ENCODE assay signal across 1 cellular context in the genomic region with DNA sequence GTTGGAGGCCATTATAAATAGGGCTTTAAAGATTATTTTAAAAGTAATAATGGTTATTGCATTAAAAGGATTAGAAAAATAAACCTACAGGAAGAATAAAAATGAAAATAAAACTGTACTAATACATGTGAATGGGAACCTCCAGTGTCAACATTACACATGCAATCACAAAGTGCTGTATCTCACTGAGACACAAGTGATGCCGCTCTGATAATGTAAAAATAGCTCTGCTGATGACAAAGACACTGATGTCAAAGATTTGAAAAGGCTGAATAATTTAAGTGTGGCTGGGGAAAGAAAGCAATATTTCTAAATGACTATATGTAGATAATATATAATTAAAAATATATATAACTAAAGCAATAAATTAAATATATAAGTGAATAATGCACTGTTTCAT.
TF ChIP-seq lines count a peak whose summit lies in the region.

No MANE protein-coding gene starts in this region.

TF ChIP-seq in HCT116, 20 proteins besides CTCF, POLR2A, EP300 and RAD21 (continued from another document):
- no peak for TF ChIP-seq TCF7L2 (IDR thresholded peaks at IDR 0.05; ENCODE audit: borderline replicate concordance, extremely low read depth, insufficient read depth, insufficient read length)
- no peak for TF ChIP-seq EGR1 (IDR thresholded peaks at IDR 0.05; ENCODE audit: low read depth)
- no peak for TF ChIP-seq EZH2phosphoT487 (IDR thresholded peaks at IDR 0.05; ENCODE audit: borderline replicate concordance)
- no peak for TF ChIP-seq YY1 (IDR thresholded peaks at IDR 0.05; ENCODE audit: extremely low read depth, insufficient replicate concordance, low read depth, low read length)
- no peak for TF ChIP-seq SRF (IDR thresholded peaks at IDR 0.05; ENCODE audit: low read depth)
- TF ChIP-seq SP1 (IDR thresholded peaks at IDR 0.05; ENCODE audit: low read depth): no peak
- no peak for TF ChIP-seq ZNF274 (IDR thresholded peaks at IDR 0.05; ENCODE audit: low read depth, low read length)
- no peak for TF ChIP-seq POLR2AphosphoS5 (IDR thresholded peaks at IDR 0.05; ENCODE audit: low read depth, low read length)
